In the genomic region with DNA sequence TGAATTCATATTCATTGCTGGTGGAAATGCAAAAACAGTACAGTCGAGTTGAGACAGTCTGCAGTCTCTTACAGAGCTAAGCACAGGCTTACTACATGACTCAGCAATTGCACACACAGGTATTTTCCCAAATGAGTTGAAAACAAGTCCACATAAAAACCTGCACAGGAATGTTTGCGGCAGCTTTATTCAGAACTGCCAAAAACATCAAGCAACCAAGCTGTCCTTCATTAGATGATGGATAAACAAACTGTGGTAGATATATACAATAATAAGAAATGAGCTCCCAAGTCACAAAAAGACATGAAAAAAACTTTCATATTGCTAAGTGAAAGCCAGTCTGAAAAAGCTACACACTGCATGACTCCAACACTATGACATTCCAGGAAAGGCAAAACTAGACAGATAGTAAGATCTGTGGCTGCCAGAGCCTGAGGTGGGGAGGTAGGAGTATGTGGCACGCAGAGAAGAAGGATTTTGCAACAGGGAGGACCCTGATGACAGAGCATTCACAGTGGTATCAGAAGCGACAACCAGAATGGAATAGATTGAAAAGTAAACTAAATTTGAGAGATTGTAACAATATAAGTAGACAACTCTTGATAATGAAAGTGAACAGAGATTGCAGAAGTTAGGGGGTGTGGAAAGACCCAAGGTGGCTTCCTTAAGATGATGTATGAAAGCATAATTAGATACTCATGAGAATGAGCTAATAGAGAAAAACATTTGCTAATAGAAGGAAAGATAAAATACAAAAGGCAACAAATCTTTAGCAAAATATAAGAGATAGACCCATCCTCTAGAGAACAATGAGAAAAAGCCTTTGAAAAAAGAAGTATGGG, we compare ENCODE assay signal across 9 cellular contexts. TPM values are rescaled to one million over a fixed set of nuclear protein-coding genes. Genes with fewer than 3 reads are reported as not detected.
A peak's percentile ranks its signal among the peaks of the same experiment; 100 is the strongest.
DNase-seq lines count a peak whose midpoint lies in the region; ATAC-seq, FAIRE-seq and TF ChIP-seq lines count a peak whose summit lies in the region.
"Had no signal": no experiment of that assay in that cellular context is flagged by ENCODE, and none has a peak within 500 bp of the region (broad histone marks: within the 10 kb centered on the region; RNA-seq: fewer than 3 reads in every experiment).

No MANE protein-coding gene starts in this region.

- H2AFZ ChIP-seq in H1 (ENCODE audit: low read length) (no peak overlapping the region), parathyroid adenoma (no peak overlapping the region)
- H2AFZ ChIP-seq: neural progenitor cell had no signal

- H3K4ac ChIP-seq in H1 (replicated peaks; ENCODE audit: insufficient read length, low read depth, low read length) = peak overlapping the region; percentile 59

- DNase-seq in GM06990 (ENCODE audit: extremely low read depth, insufficient read length) = peak; percentile 3
- peak; percentile 72 for DNase-seq in HT1080 (ENCODE audit: low read depth)
- DNase-seq in H1 (ENCODE audit: low read depth in 1 of 2, low spot score in 2 of 2) = no peak
- no peak for DNase-seq in posterior cingulate gyrus
- DNase-seq in SIG-M5 (lab: John Stamatoyannopoulos, UW) = no peak

- TF ChIP-seq CTCF in GM06990 (IDR thresholded peaks at IDR 0.05; ENCODE audit: insufficient read depth, low read length, poor library complexity, severe bottlenecking) (no peak), H1 (IDR thresholded peaks at IDR 0.05; ENCODE audit: control extremely low read depth in 1 of 3, insufficient read depth in 1 of 3, low read depth in 1 of 3, low read length in 3 of 3) (no peak), parathyroid adenoma (IDR thresholded peaks at IDR 0.05) (no peak)

- H3K4me3 ChIP-seq in GM06990 (replicated peaks; ENCODE audit: low read depth, low read length) (no peak overlapping the region), H1 (ENCODE audit: extremely low read depth in 1 of 4, insufficient read depth in 2 of 4, low read depth in 3 of 4, low read length in 4 of 4) (no peak overlapping the region), parathyroid adenoma (ENCODE audit: low read depth, low read length) (no peak overlapping the region)
- H3K4me3 ChIP-seq: neural progenitor cell had no signal

- H3K4me2 ChIP-seq in H1 (ENCODE audit: insufficient read depth in 1 of 2, low read depth in 2 of 2, low read length in 2 of 2) (no peak overlapping the region), parathyroid adenoma (ENCODE audit: low read length) (peak overlapping the region; percentile 43)
- H3K4me2 ChIP-seq: neural progenitor cell had no signal

- H2AK5ac ChIP-seq in H1 (ENCODE audit: low read depth, low read length) = no peak overlapping the region

- WGBS in H1 (ENCODE audit: extremely low coverage in 1 of 2, insufficient coverage in 1 of 2, insufficient read length in 1 of 2, insufficient replicate concordance in 2 of 2, low coverage in 1 of 2, low lambda C conversion rate in 2 of 2, missing lambda C conversion rate in 1 of 2), 2 experiments = 87% methylated on average over 4 of the region's 4 CpGs; no CpG with 5 or more reads in 1 of the 2 experiments

- H3K4me1 ChIP-seq in H1 (replicated peaks in 1 of 4; ENCODE audit: control insufficient read depth in 3 of 4, insufficient read depth in 4 of 4, low read length in 3 of 4) (peaks cover 0 to 7% (median 2%) of the 10 kb centered on the region in 4 experiments; a peak in 6 of 7 replicates), parathyroid adenoma (peaks cover 14% of the 10 kb centered on the region)

- H2BK15ac ChIP-seq in H1 (ENCODE audit: low read length) = no peak overlapping the region

- no peak for TF ChIP-seq EP300 in H1 (IDR thresholded peaks at IDR 0.05; ENCODE audit: borderline replicate concordance in 1 of 2, low read depth in 2 of 2, low read length in 2 of 2)

- POLR2A ChIA-PET in H1 (lab: Charles Lee; ENCODE audit: partially characterized antibody) = interaction anchor here (1.7 kb wide), 1 partner anchor 10 kb away, joined by 5 read pairs; no protein-coding TSS in a partner anchor

- 0 out of 2 replicates have a peak overlapping the region, but pooled peaks have one; percentile 6 for H2BK5ac ChIP-seq in H1 (ENCODE audit: low read depth, low read length)

- H4K8ac ChIP-seq in H1 (ENCODE audit: extremely low read depth, insufficient read depth, low read length) = no peak overlapping the region

- TF ChIP-seq POLR2A in H1 (IDR thresholded peaks at IDR 0.05; ENCODE audit: control extremely low read depth in 1 of 2, low read depth in 2 of 2, low read length in 2 of 2) = no peak

- no peak for FAIRE-seq in H1 (lab: Jason Lieb, UNC)

- H3K79me2 ChIP-seq in H1 (ENCODE audit: control insufficient read depth in 1 of 2, insufficient read depth in 2 of 2, low read length in 2 of 2) (peaks cover 0 to 14% of the 10 kb centered on the region in 2 experiments; a peak in 1 of 4 replicates), parathyroid adenoma (no peaks in the 10 kb centered on the region)

- H3K9ac ChIP-seq in H1 (replicated peaks in 1 of 4; ENCODE audit: extremely low read depth in 1 of 4, low read depth in 3 of 4, low read length in 3 of 4) = no peak overlapping the region
- H3K9ac ChIP-seq in parathyroid adenoma = no peak overlapping the region
- H3K9ac ChIP-seq: neural progenitor cell had no signal

- no peak overlapping the region; the same call in 1 of the 2 replicates for H2BK12ac ChIP-seq in H1 (ENCODE audit: low read depth, low read length)

- no peak overlapping the region for H3K18ac ChIP-seq in H1 (ENCODE audit: extremely low read depth, low read length)

- no peak overlapping the region for H2BK20ac ChIP-seq in H1 (ENCODE audit: low read length)

- H2BK120ac ChIP-seq in H1 (replicated peaks; ENCODE audit: low read depth, low read length) = no peak overlapping the region

- H3K36me3 ChIP-seq in GM06990 (ENCODE audit: control insufficient read depth, insufficient read depth, low read length) (no peaks in the 10 kb centered on the region), H1 (ENCODE audit: control insufficient read depth in 2 of 4, insufficient read depth in 4 of 4, low read length in 3 of 4) (no peaks in the 10 kb centered on the region), parathyroid adenoma (ENCODE audit: control insufficient read depth, insufficient read depth, low read length) (no peaks in the 10 kb centered on the region)
- H3K36me3 ChIP-seq: neural progenitor cell had no signal

- H4K5ac ChIP-seq in H1 (ENCODE audit: insufficient read length, low read depth, low read length) = no peak overlapping the region

- no peak overlapping the region for H3K23ac ChIP-seq in H1 (ENCODE audit: insufficient read length)

- intact Hi-C loops in posterior cingulate gyrus (cut with DNase I) = no loop called here

- ATAC-seq in HG02763 (IDR thresholded peaks at IDR 0.05; ENCODE audit: unreplicated experiment) = no peak
- ATAC-seq in HG03342 (IDR thresholded peaks at IDR 0.05; ENCODE audit: unreplicated experiment) = no peak

- CTCF ChIA-PET in H1 (lab: Charles Lee; ENCODE audit: partially characterized antibody) = interaction anchor here (0.6 to 1.9 kb wide), 7 partner anchors 10 to 51 kb away, joined by 3 to 6 read pairs (median 3); no protein-coding TSS in a partner anchor

- no peak overlapping the region for H3K14ac ChIP-seq in H1 (ENCODE audit: insufficient read length)

- TF ChIP-seq RAD21 in H1 (IDR thresholded peaks at IDR 0.05 in 1 of 2, conservative IDR thresholded peaks at IDR 0.05 in 1 of 2; ENCODE audit: low read depth in 2 of 2, low read length in 2 of 2) = no peak

- no peaks in the 10 kb centered on the region for H3K23me2 ChIP-seq in H1 (ENCODE audit: low read depth, low read length)

- H4K20me1 ChIP-seq in H1 (replicated peaks in 1 of 2; ENCODE audit: control insufficient read depth in 1 of 2, insufficient read depth in 2 of 2, low read length in 2 of 2) = peaks cover 0 to 2% of the 10 kb centered on the region in 2 experiments

- H4K91ac ChIP-seq in H1 (replicated peaks; ENCODE audit: insufficient read length, low read length) = no peak overlapping the region

- H3K27ac ChIP-seq in H1 (ENCODE audit: low read depth, low read length) (no peak overlapping the region), parathyroid adenoma (peak overlapping the region; percentile 45)

- H3K56ac ChIP-seq in H1 (replicated peaks; ENCODE audit: insufficient read length, low read depth, low read length) = no peak overlapping the region

- no peaks in the 10 kb centered on the region for H3K9me3 ChIP-seq in H1 (ENCODE audit: insufficient read depth in 2 of 2, low read depth in 1 of 2, low read length in 1 of 2)
- no peaks in the 10 kb centered on the region for H3K9me3 ChIP-seq in parathyroid adenoma (ENCODE audit: control insufficient read depth, low read length)

- H3K79me1 ChIP-seq in H1 (ENCODE audit: low read depth, low read length) = no peaks in the 10 kb centered on the region; the same call in 1 of the 2 replicates

- H3K27me3 ChIP-seq in GM06990 (replicated peaks; ENCODE audit: control insufficient read depth, insufficient read depth, low read length) (no peaks in the 10 kb centered on the region), H1 (replicated peaks in 1 of 4; ENCODE audit: control insufficient read depth in 3 of 4, extremely low read depth in 1 of 4, insufficient read depth in 3 of 4, low read length in 3 of 4) (no peaks in the 10 kb centered on the region), parathyroid adenoma (ENCODE audit: control insufficient read depth, insufficient read depth, low read length) (no peaks in the 10 kb centered on the region)
- H3K27me3 ChIP-seq: neural progenitor cell had no signal

TF ChIP-seq in H1, 55 proteins besides CTCF, POLR2A, EP300 and RAD21:
- TF ChIP-seq SP1 (IDR thresholded peaks at IDR 0.05; ENCODE audit: low read depth, low read length) (no peak), MAFK (IDR thresholded peaks at IDR 0.05; ENCODE audit: low read depth, low read length) (peak; percentile 37)

RNA-seq across cellular contexts. Expression of gene TSC22D1, which starts 52.7 kb away (rescaled TPM):
- 114 and 148 TPM in 2 replicates for total RNA-seq in HT1080 (2014; rRNA removed; shearing (Covaris generic))
- polyA plus RNA-seq in HT1080 (2015; cell fraction: cytosol; rRNA removed) = 96.5 and 120 TPM in 2 replicates
- 101 and 102 TPM in 2 replicates for polyA plus RNA-seq in HT1080 (2015; cell fraction: nucleus; rRNA removed)
- 78.1 and 80.9 TPM in 2 replicates for total RNA-seq in H1 (2021; fragmentation: NEBNext Ultra II Directional; extraction: Animal tissue kit (Norgen Biotek cat#: 25700))
- 47.2 and 52.6 TPM in 2 replicates for polyA plus RNA-seq in H1 (2011; rRNA removed)
- polyA plus RNA-seq in H1 (2011; cell fraction: cytosol; rRNA removed) = 66.8 TPM
- 55.7 TPM for polyA plus RNA-seq in H1 (2011; cell fraction: nucleus; rRNA removed)
- polyA plus RNA-seq in H1 (2012, experiment 1 of 2) = 47.1 to 57.8 TPM (median 54.9 TPM) in 4 replicates
- 17.5 TPM for polyA plus RNA-seq in H1 (2012, experiment 2 of 2)
- polyA plus RNA-seq in H1 (2013, experiment 1 of 2) = 37.7 TPM
- 35.6 TPM for polyA plus RNA-seq in H1 (2013, experiment 2 of 2)
- polyA minus RNA-seq in H1 (2011; rRNA and poly(A)+ RNA removed) = 114 and 121 TPM in 2 replicates
- polyA minus RNA-seq in H1 (2011; cell fraction: cytosol; rRNA and poly(A)+ RNA removed) = 59.4 TPM
- polyA minus RNA-seq in H1 (2011; cell fraction: nucleus; rRNA and poly(A)+ RNA removed) = 258 TPM

Comparison
In these comparisons a context has a peak if more than half of its experiments do, and no peak if none do; other contexts are left out.
1. DNase-seq: peak in GM06990 (single experiment) and HT1080 (single experiment); none in H1 (0 of 2), posterior cingulate gyrus (0 of 10) and SIG-M5 (single experiment).